Comparison of ENCODE assay signal across 22 cellular contexts in the genomic region with DNA sequence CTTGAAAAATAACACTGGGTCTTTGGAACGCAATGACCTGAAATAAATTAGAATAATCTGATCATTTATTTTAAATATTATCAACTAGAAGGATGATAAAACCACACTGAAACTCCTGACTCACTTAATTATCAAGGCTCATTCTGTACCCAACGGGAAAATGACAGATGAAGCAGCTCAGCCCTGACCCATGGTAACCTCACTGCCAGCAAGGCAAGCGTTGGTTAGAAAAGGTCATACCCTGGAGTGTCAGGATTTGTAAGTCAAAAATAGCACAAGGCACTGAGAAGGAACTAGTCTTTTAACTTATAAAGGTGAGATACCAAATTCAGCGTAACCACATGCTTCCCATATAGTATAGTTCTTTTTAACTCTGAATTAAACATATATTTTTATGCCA.
"Had no signal": no experiment of that assay in that cellular context is flagged by ENCODE, and none has a peak within 500 bp of the region (broad histone marks: within the 10 kb centered on the region; RNA-seq: fewer than 3 reads in every experiment).

No MANE protein-coding gene starts in this region.

- H3K4me3 ChIP-seq: breast epithelium, esophagus muscularis mucosa, left lung, sigmoid colon, suprapubic skin, tibial nerve had no signal

- H3K36me3 ChIP-seq: breast epithelium, esophagus muscularis mucosa, left lung, neutrophil, sigmoid colon, suprapubic skin, tibial nerve had no signal

- H3K27me3 ChIP-seq: breast epithelium, esophagus muscularis mucosa, foreskin keratinocyte, left lung, neutrophil, sigmoid colon, suprapubic skin, tibial nerve had no signal

- DNase-seq: activated CD4-positive, alpha-beta memory T cell treated with anti-CD3 and anti-CD28 coated beads for 36 hours; activated CD4-positive, alpha-beta T cell treated with anti-CD3 and anti-CD28 coated beads, Interleukin-2, amount 10 ng/mL, durations not matched to agents 24 days and 14 days; activated CD4-positive, CD25-positive, alpha-beta regulatory T cell treated with anti-CD3 and anti-CD28 coated beads, Interleukin-2, amount 50 U/mL, for 72 hours; activated CD8-positive, alpha-beta memory T cell treated with anti-CD3 and anti-CD28 coated beads, Interleukin-2, amount 50 U/mL, for 4 hours; activated gamma-delta T cell; activated naive CD4-positive, alpha-beta T cell treated with anti-CD3 and anti-CD28 coated beads, Interleukin-2, amount 50 U/mL, for 16 hours; activated T-cell treated with anti-CD3 and anti-CD28 coated beads, Interleukin-2, amount 50 U/mL, for 1 hour; endodermal cell; foreskin keratinocyte; kidney glomerular epithelial cell; left lung; mammary epithelial cell; naive B cell; nephron progenitor cell; sigmoid colon; stimulated activated naive CD4-positive, alpha-beta T cell; T-helper 2 cell had no signal

- ATAC-seq: foreskin keratinocyte, left lung had no signal

- H3K4me1 ChIP-seq: breast epithelium, esophagus muscularis mucosa, foreskin keratinocyte, left lung, sigmoid colon, suprapubic skin, tibial nerve had no signal

- H3K27ac ChIP-seq: breast epithelium, esophagus muscularis mucosa, foreskin keratinocyte, left lung, neutrophil, sigmoid colon, suprapubic skin, tibial nerve had no signal

- H3K9me3 ChIP-seq: breast epithelium, esophagus muscularis mucosa, left lung, neutrophil, suprapubic skin, tibial nerve had no signal
